Comparison of ENCODE assay signal across 11 cellular contexts in genomic region chr2:20048488-20049443, GRCh38. TPM values are rescaled to one million over a fixed set of nuclear protein-coding genes. Genes with fewer than 3 reads are reported as not detected.
DNase-seq lines count a peak whose midpoint lies in the region; ATAC-seq, FAIRE-seq and TF ChIP-seq lines count a peak whose summit lies in the region.
"Had no signal": no experiment of that assay in that cellular context is flagged by ENCODE, and none has a peak within 500 bp of the region (broad histone marks: within the 10 kb centered on the region; RNA-seq: fewer than 3 reads in every experiment).

No MANE protein-coding gene starts in this region.

- no peak overlapping the region for H3K4me3 Mint-ChIP-seq in stimulated activated effector memory CD8-positive, alpha-beta T cell treated with anti-CD3 and anti-CD28 coated beads, Interleukin-12 subunit alpha, Interleukin-12 subunit beta, amount 100 ng/mL, for 72 hours

- peak overlapping the region; percentile 98 for H3K4me2 ChIP-seq in keratinocyte (ENCODE audit: control insufficient read depth, extremely low read depth, insufficient read depth, low read depth, low read length)

- H2AFZ ChIP-seq in keratinocyte (ENCODE audit: control insufficient read depth, low read length): no peak overlapping the region

- H3K9me3 Mint-ChIP-seq in stimulated activated effector memory CD8-positive, alpha-beta T cell treated with anti-CD3 and anti-CD28 coated beads, Interleukin-12 subunit alpha, Interleukin-12 subunit beta, amount 100 ng/mL, for 72 hours: no peaks in the 10 kb centered on the region

- H3K4me1 ChIP-seq in keratinocyte (ENCODE audit: control insufficient read depth, extremely low read depth, insufficient read depth, low read length): peaks cover 36% of the 10 kb centered on the region
- peaks cover 8% of the 10 kb centered on the region for H3K4me1 ChIP-seq in stomach smooth muscle (ENCODE audit: control insufficient read depth, insufficient read depth, low read length)

- DNase-seq in NCI-H1417 (lab: John Stamatoyannopoulos, UW) (peak in 2 of 3 experiments; percentile 23 to 70), NCI-H1417 treated with DMSO at 0.1 percent for 48 hours (lab: John Stamatoyannopoulos, UW) (no peak), keratinocyte (ENCODE audit: low read depth, low spot score) (no peak), amniotic stem cell (lab: John Stamatoyannopoulos, UW) (no peak), NOMO-1 treated with DMSO at 0.1 percent for 48 hours (lab: John Stamatoyannopoulos, UW; ENCODE audit: unreplicated experiment) (no peak)
- DNase-seq in stimulated activated effector memory CD8-positive, alpha-beta T cell treated with anti-CD3 and anti-CD28 coated beads, Interleukin-12 subunit alpha, Interleukin-12 subunit beta, amount 100 ng/mL, for 72 hours (ENCODE audit: low spot score in 2 of 2): no peak
- DNase-seq: NCI-H510A had no signal

- no peak for FAIRE-seq in keratinocyte (lab: Jason Lieb, UNC)
- FAIRE-seq: endometrium had no signal

- peak overlapping the region; percentile 94 for H3K9ac ChIP-seq in keratinocyte (ENCODE audit: control insufficient read depth, extremely low read depth, insufficient read depth, low read length)
- peak overlapping the region in 1 of 2 donors; percentile 99 for H3K9ac ChIP-seq in stomach smooth muscle (ENCODE audit: low read length in 2 of 2)

- no peak overlapping the region for H3K27ac Mint-ChIP-seq in stimulated activated effector memory CD8-positive, alpha-beta T cell treated with anti-CD3 and anti-CD28 coated beads, Interleukin-12 subunit alpha, Interleukin-12 subunit beta, amount 100 ng/mL, for 72 hours

- no peak for ATAC-seq in stimulated activated effector memory CD8-positive, alpha-beta T cell treated with anti-CD3 and anti-CD28 coated beads, Interleukin-12 subunit alpha, Interleukin-12 subunit beta, amount 100 ng/mL, for 72 hours

- H4K20me1 ChIP-seq in keratinocyte (ENCODE audit: control insufficient read depth, extremely low read depth, insufficient read depth, low read length): peaks cover 3% of the 10 kb centered on the region

- peak overlapping the region; percentile 98 for H3K27ac ChIP-seq in keratinocyte (ENCODE audit: control insufficient read depth, insufficient read depth, low read length)
- no peak overlapping the region for H3K27ac ChIP-seq in stomach smooth muscle (ENCODE audit: low read length)
- H3K27ac ChIP-seq: 22Rv1 had no signal

- dilution Hi-C loops in keratinocyte (cut with MboI; ENCODE audit: extremely low pct_ligation_motif_present, low sequenced_read_pairs): no loop called here

- TF ChIP-seq CTCF in WI38 (IDR thresholded peaks at IDR 0.05; ENCODE audit: low read depth, low read length): no peak
- no peak for TF ChIP-seq CTCF in keratinocyte (optimal IDR thresholded peaks at IDR 0.05 in 1 of 3, IDR thresholded peaks at IDR 0.05 in 1 of 3, conservative IDR thresholded peaks at IDR 0.05 in 1 of 3; ENCODE audit: extremely low read depth in 1 of 3, insufficient read depth in 2 of 3, low read length in 3 of 3)

- H3K4me3 ChIP-seq in WI38 (ENCODE audit: low read depth, low read length): peak overlapping the region; percentile 96
- peak overlapping the region in 2 of 3 experiments; percentile 91 to 99 for H3K4me3 ChIP-seq in keratinocyte (ENCODE audit: control insufficient read depth in 2 of 3, extremely low read depth in 1 of 3, insufficient read depth in 2 of 3, low read depth in 1 of 3, low read length in 3 of 3)
- peak overlapping the region; percentile 93 to 97 for H3K4me3 ChIP-seq in stomach smooth muscle (ENCODE audit: low read length in 2 of 2)

- H3K9me1 ChIP-seq in keratinocyte (ENCODE audit: control insufficient read depth, extremely low read depth, insufficient read depth, low read length): no peaks in the 10 kb centered on the region

- H3K9me3 ChIP-seq in keratinocyte (ENCODE audit: control insufficient read depth, low read depth, low read length) (no peaks in the 10 kb centered on the region), stomach smooth muscle (ENCODE audit: control insufficient read depth in 2 of 2, low read length in 2 of 2) (no peaks in the 10 kb centered on the region)

- H3K79me2 ChIP-seq in keratinocyte (ENCODE audit: control insufficient read depth, insufficient read depth, low read length): peaks cover 70% of the 10 kb centered on the region

- H3K36me3 ChIP-seq in keratinocyte (ENCODE audit: control insufficient read depth in 2 of 2, extremely low read depth in 1 of 2, insufficient read depth in 2 of 2, low read length in 2 of 2): peaks cover 0 to 4% of the 10 kb centered on the region in 2 experiments
- peaks cover 0 to under 1% of the 10 kb centered on the region in 2 donors for H3K36me3 ChIP-seq in stomach smooth muscle (ENCODE audit: control insufficient read depth in 2 of 2, insufficient read depth in 2 of 2, low read length in 2 of 2)

- peaks cover 25% of the 10 kb centered on the region for H3K4me1 Mint-ChIP-seq in stimulated activated effector memory CD8-positive, alpha-beta T cell treated with anti-CD3 and anti-CD28 coated beads, Interleukin-12 subunit alpha, Interleukin-12 subunit beta, amount 100 ng/mL, for 72 hours

- H3K36me3 Mint-ChIP-seq in stimulated activated effector memory CD8-positive, alpha-beta T cell treated with anti-CD3 and anti-CD28 coated beads, Interleukin-12 subunit alpha, Interleukin-12 subunit beta, amount 100 ng/mL, for 72 hours: peaks cover 9% of the 10 kb centered on the region

- H3K27me3 ChIP-seq in keratinocyte (ENCODE audit: control insufficient read depth, extremely low read depth, insufficient read depth, low read length) (no peaks in the 10 kb centered on the region), stomach smooth muscle (ENCODE audit: control insufficient read depth in 1 of 2, insufficient read depth in 2 of 2, low read length in 2 of 2) (no peaks in the 10 kb centered on the region)

RNA-seq across cellular contexts. Expression of gene LAPTM4A, which starts 2.7 kb away (rescaled TPM):
- polyA plus RNA-seq in keratinocyte: 254 to 509 TPM (median 460 TPM) in 3 replicates
- 67.7 TPM for polyA plus RNA-seq in keratinocyte (2011; ENCODE audit: low read depth)
- polyA plus RNA-seq in keratinocyte (2011; cell fraction: cytosol; rRNA removed): 226 and 462 TPM in 2 replicates
- polyA plus RNA-seq in keratinocyte (2011; cell fraction: nucleus; rRNA removed): 737 and 886 TPM in 2 replicates
- polyA plus RNA-seq in keratinocyte (2012; ENCODE audit: low replicate concordance): 148 and 245 TPM in 2 replicates
- polyA minus RNA-seq in keratinocyte: 40.9 to 255 TPM (median 189 TPM) in 3 replicates
- polyA minus RNA-seq in keratinocyte (2011; cell fraction: cytosol; rRNA and poly(A)+ RNA removed): 91.5 TPM
- 165 and 291 TPM in 2 replicates for polyA minus RNA-seq in keratinocyte (2011; cell fraction: nucleus; rRNA and poly(A)+ RNA removed)

RNA-seq across cellular contexts. Expression of gene MATN3, which starts 36.3 kb away (rescaled TPM):
- polyA plus RNA-seq in keratinocyte: 0.81 to 2.4 TPM (median 1.4 TPM) in 3 replicates
- not detected for polyA plus RNA-seq in keratinocyte (2011; ENCODE audit: low read depth)
- 0.51 and 0.56 TPM in 2 replicates for polyA plus RNA-seq in keratinocyte (2011; cell fraction: cytosol; rRNA removed)
- 1.7 and 2.5 TPM in 2 replicates for polyA plus RNA-seq in keratinocyte (2011; cell fraction: nucleus; rRNA removed)
- polyA plus RNA-seq in keratinocyte (2012; ENCODE audit: low replicate concordance): 0.14 and 1.6 TPM in 2 replicates
- 0.26 to 0.93 TPM (median 0.56 TPM) in 3 replicates for polyA minus RNA-seq in keratinocyte
- not detected for polyA minus RNA-seq in keratinocyte (2011; cell fraction: cytosol; rRNA and poly(A)+ RNA removed)
- 0.42 and 0.78 TPM in 2 replicates for polyA minus RNA-seq in keratinocyte (2011; cell fraction: nucleus; rRNA and poly(A)+ RNA removed)

RNA-seq across cellular contexts. Expression of gene WDR35, which starts 58.9 kb away (rescaled TPM):
- 4.7 to 8.8 TPM (median 5.4 TPM) in 3 replicates for polyA plus RNA-seq in keratinocyte
- 4.2 TPM for polyA plus RNA-seq in keratinocyte (2011; ENCODE audit: low read depth)
- polyA plus RNA-seq in keratinocyte (2011; cell fraction: cytosol; rRNA removed): 2.5 and 4.3 TPM in 2 replicates
- polyA plus RNA-seq in keratinocyte (2011; cell fraction: nucleus; rRNA removed): 9.5 and 12.2 TPM in 2 replicates
- polyA plus RNA-seq in keratinocyte (2012; ENCODE audit: low replicate concordance): 2.0 and 4.9 TPM in 2 replicates
- 3.1 to 11.5 TPM (median 4.7 TPM) in 3 replicates for polyA minus RNA-seq in keratinocyte
- 4.4 TPM for polyA minus RNA-seq in keratinocyte (2011; cell fraction: cytosol; rRNA and poly(A)+ RNA removed)
- polyA minus RNA-seq in keratinocyte (2011; cell fraction: nucleus; rRNA and poly(A)+ RNA removed): 8.9 and 13.9 TPM in 2 replicates

Comparison
In these comparisons a context has a peak if more than half of its experiments do, and no peak if none do; other contexts are left out.
1. DNase-seq: peak in NCI-H1417 (2 of 3); none in NCI-H1417 treated with DMSO at 0.1 percent for 48 hours (single experiment), keratinocyte (single experiment), stimulated activated effector memory CD8-positive, alpha-beta T cell treated with anti-CD3 and anti-CD28 coated beads, Interleukin-12 subunit alpha, Interleukin-12 subunit beta, amount 100 ng/mL, for 72 hours (0 of 2), amniotic stem cell (single experiment) and NOMO-1 treated with DMSO at 0.1 percent for 48 hours (single experiment).
2. Peak in every context shown above with its lines, with median percentiles within 50 percentile points of each other: H3K4me3 ChIP-seq.